ENCODE assay signal across 1 cellular context in the genomic region with DNA sequence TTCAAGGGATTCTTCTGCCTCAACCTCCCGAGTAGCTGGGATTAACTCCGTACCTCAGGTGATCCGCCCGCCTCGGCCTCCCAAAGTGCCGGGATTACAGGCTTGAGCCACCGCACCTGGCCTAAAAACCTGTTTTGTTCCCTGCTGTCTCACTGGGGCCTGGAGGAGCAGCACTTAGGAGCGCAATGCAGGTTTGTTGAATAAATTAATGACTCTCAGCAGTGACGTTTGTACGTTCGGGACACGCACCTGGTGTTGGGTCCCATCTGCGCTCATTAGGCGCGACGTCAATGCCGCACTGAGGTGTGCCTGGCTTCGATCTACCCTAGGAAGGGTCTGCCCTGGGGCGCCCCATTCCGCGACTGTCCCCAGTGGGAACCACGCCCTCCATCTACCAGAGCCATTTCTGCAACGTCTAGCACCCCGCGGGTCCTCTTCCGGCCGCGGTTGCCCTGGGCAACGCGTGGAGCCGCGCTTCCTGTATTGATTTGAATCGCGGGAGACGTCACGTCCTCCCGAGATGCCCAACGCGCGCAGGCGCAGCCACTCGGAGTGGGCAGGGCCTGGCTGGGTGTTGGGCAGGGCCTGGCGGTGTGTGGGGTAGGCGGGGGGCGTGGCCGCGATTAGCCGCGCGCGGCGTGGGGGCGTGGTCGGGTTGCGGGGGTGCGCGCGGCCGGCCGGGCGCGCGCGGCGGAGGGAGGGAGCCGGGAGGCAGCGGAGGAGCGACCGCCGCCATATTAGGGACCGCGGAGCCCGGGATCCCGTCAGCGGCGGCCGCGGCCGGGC.
TF ChIP-seq lines count a peak whose summit lies in the region.

A gene (plus strand): TSS at position 714 of the 786 bp plus-strand sequence. CDS start 16,679 bp downstream, outside the sequence.

TF ChIP-seq in H1, 55 proteins besides CTCF, POLR2A, EP300 and RAD21 (continued from another document):
- TF ChIP-seq CTBP2 (IDR thresholded peaks at IDR 0.05; ENCODE audit: borderline replicate concordance, insufficient read depth, insufficient read length, low read length): no peak
- peak; percentile 41; the same call in 1 of the 2 replicates for TF ChIP-seq EGR1 (IDR thresholded peaks at IDR 0.05; ENCODE audit: borderline replicate concordance, low read depth, low read length)
- no peak for TF ChIP-seq CBX8 (IDR thresholded peaks at IDR 0.05; ENCODE audit: borderline replicate concordance, low read depth, low read length)
- no peak for TF ChIP-seq POU5F1 (IDR thresholded peaks at IDR 0.05; ENCODE audit: low read depth, low read length)
- TF ChIP-seq KDM1A (IDR thresholded peaks at IDR 0.05; ENCODE audit: borderline replicate concordance, low read length): no peak
- peak; percentile 84 for TF ChIP-seq NRF1 (IDR thresholded peaks at IDR 0.05; ENCODE audit: low read depth, low read length)
- TF ChIP-seq TBP (IDR thresholded peaks at IDR 0.05; ENCODE audit: low read depth, low read length): peak; percentile 49
- TF ChIP-seq ZNF274 (IDR thresholded peaks at IDR 0.05; ENCODE audit: borderline replicate concordance, extremely low read depth, low read length): no peak
- no peak for TF ChIP-seq EZH2 (IDR thresholded peaks at IDR 0.05; ENCODE audit: low read depth, low read length, severe bottlenecking)
- no peak for TF ChIP-seq GABPA (IDR thresholded peaks at IDR 0.05; ENCODE audit: borderline replicate concordance, insufficient read depth, low read length)
- TF ChIP-seq TEAD4 (IDR thresholded peaks at IDR 0.05; ENCODE audit: low read depth, low read length): no peak; the same call in 1 of the 2 replicates
- no peak for TF ChIP-seq SIX5 (IDR thresholded peaks at IDR 0.05; ENCODE audit: low read depth, low read length)
- TF ChIP-seq SRF (IDR thresholded peaks at IDR 0.05; ENCODE audit: low read depth, low read length): no peak
- TF ChIP-seq RFX5 (IDR thresholded peaks at IDR 0.05; ENCODE audit: borderline replicate concordance, low read depth, low read length): no peak
- no peak for TF ChIP-seq SP4 (IDR thresholded peaks at IDR 0.05; ENCODE audit: low read length)
- TF ChIP-seq, protein P1, sequence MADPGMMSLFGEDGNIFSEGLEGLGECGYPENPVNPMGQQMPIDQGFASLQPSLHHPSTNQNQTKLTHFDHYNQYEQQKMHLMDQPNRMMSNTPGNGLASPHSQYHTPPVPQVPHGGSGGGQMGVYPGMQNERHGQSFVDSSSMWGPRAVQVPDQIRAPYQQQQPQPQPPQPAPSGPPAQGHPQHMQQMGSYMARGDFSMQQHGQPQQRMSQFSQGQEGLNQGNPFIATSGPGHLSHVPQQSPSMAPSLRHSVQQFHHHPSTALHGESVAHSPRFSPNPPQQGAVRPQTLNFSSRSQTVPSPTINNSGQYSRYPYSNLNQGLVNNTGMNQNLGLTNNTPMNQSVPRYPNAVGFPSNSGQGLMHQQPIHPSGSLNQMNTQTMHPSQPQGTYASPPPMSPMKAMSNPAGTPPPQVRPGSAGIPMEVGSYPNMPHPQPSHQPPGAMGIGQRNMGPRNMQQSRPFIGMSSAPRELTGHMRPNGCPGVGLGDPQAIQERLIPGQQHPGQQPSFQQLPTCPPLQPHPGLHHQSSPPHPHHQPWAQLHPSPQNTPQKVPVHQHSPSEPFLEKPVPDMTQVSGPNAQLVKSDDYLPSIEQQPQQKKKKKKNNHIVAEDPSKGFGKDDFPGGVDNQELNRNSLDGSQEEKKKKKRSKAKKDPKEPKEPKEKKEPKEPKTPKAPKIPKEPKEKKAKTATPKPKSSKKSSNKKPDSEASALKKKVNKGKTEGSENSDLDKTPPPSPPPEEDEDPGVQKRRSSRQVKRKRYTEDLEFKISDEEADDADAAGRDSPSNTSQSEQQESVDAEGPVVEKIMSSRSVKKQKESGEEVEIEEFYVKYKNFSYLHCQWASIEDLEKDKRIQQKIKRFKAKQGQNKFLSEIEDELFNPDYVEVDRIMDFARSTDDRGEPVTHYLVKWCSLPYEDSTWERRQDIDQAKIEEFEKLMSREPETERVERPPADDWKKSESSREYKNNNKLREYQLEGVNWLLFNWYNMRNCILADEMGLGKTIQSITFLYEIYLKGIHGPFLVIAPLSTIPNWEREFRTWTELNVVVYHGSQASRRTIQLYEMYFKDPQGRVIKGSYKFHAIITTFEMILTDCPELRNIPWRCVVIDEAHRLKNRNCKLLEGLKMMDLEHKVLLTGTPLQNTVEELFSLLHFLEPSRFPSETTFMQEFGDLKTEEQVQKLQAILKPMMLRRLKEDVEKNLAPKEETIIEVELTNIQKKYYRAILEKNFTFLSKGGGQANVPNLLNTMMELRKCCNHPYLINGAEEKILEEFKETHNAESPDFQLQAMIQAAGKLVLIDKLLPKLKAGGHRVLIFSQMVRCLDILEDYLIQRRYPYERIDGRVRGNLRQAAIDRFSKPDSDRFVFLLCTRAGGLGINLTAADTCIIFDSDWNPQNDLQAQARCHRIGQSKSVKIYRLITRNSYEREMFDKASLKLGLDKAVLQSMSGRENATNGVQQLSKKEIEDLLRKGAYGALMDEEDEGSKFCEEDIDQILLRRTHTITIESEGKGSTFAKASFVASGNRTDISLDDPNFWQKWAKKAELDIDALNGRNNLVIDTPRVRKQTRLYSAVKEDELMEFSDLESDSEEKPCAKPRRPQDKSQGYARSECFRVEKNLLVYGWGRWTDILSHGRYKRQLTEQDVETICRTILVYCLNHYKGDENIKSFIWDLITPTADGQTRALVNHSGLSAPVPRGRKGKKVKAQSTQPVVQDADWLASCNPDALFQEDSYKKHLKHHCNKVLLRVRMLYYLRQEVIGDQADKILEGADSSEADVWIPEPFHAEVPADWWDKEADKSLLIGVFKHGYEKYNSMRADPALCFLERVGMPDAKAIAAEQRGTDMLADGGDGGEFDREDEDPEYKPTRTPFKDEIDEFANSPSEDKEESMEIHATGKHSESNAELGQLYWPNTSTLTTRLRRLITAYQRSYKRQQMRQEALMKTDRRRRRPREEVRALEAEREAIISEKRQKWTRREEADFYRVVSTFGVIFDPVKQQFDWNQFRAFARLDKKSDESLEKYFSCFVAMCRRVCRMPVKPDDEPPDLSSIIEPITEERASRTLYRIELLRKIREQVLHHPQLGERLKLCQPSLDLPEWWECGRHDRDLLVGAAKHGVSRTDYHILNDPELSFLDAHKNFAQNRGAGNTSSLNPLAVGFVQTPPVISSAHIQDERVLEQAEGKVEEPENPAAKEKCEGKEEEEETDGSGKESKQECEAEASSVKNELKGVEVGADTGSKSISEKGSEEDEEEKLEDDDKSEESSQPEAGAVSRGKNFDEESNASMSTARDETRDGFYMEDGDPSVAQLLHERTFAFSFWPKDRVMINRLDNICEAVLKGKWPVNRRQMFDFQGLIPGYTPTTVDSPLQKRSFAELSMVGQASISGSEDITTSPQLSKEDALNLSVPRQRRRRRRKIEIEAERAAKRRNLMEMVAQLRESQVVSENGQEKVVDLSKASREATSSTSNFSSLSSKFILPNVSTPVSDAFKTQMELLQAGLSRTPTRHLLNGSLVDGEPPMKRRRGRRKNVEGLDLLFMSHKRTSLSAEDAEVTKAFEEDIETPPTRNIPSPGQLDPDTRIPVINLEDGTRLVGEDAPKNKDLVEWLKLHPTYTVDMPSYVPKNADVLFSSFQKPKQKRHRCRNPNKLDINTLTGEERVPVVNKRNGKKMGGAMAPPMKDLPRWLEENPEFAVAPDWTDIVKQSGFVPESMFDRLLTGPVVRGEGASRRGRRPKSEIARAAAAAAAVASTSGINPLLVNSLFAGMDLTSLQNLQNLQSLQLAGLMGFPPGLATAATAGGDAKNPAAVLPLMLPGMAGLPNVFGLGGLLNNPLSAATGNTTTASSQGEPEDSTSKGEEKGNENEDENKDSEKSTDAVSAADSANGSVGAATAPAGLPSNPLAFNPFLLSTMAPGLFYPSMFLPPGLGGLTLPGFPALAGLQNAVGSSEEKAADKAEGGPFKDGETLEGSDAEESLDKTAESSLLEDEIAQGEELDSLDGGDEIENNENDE (IDR thresholded peaks at IDR 0.05; ENCODE audit: insufficient replicate concordance, low read length): no peak
- TF ChIP-seq, protein P2, sequence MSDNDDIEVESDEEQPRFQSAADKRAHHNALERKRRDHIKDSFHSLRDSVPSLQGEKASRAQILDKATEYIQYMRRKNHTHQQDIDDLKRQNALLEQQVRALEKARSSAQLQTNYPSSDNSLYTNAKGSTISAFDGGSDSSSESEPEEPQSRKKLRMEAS (IDR thresholded peaks at IDR 0.05): no peak; the same call in 1 of the 2 replicates
- no peak for TF ChIP-seq NANOG (IDR thresholded peaks at IDR 0.05; ENCODE audit: insufficient read depth, low read depth, low read length, poor library complexity, severe bottlenecking)
- TF ChIP-seq JUND (IDR thresholded peaks at IDR 0.05; ENCODE audit: low read length): no peak; the same call in 1 of the 2 replicates
- no peak for TF ChIP-seq JUN (IDR thresholded peaks at IDR 0.05; ENCODE audit: low read depth, low read length)
- peak; percentile 28; the same call in 1 of the 2 replicates for TF ChIP-seq PHF8 (conservative IDR thresholded peaks at IDR 0.05; ENCODE audit: low read depth, low read length)
- TF ChIP-seq TCF12 (IDR thresholded peaks at IDR 0.05; ENCODE audit: low read depth, low read length): peak; percentile 88
- 0 out of 2 replicates have a peak, but pooled peaks have one; percentile 28 for TF ChIP-seq FOSL1 (IDR thresholded peaks at IDR 0.05; ENCODE audit: insufficient read depth, low read depth, low read length)
- no peak for TF ChIP-seq RNF2 (IDR thresholded peaks at IDR 0.05; ENCODE audit: borderline replicate concordance, low read depth, low read length, missing control alignments, poor library complexity, severe bottlenecking)
- TF ChIP-seq SP2 (IDR thresholded peaks at IDR 0.05; ENCODE audit: low read length): no peak
- TF ChIP-seq SIRT6 (IDR thresholded peaks at IDR 0.05; ENCODE audit: low read length): no peak
- TF ChIP-seq, protein P3, sequence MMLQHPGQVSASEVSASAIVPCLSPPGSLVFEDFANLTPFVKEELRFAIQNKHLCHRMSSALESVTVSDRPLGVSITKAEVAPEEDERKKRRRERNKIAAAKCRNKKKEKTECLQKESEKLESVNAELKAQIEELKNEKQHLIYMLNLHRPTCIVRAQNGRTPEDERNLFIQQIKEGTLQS (IDR thresholded peaks at IDR 0.05; ENCODE audit: insufficient read depth, low read depth, low read length): no peak
- TF ChIP-seq CREB1 (IDR thresholded peaks at IDR 0.05): peak; percentile 91
- peak; percentile 41; the same call in 1 of the 2 replicates for TF ChIP-seq SP1 (IDR thresholded peaks at IDR 0.05; ENCODE audit: low read depth, low read length)
- no peak; the same call in 1 of the 2 replicates for TF ChIP-seq KDM5A (IDR thresholded peaks at IDR 0.05; ENCODE audit: low read length)
- peak; percentile 61; the same call in 1 of the 2 replicates for TF ChIP-seq SUZ12 (IDR thresholded peaks at IDR 0.05; ENCODE audit: low read length)
- TF ChIP-seq BRCA1 (IDR thresholded peaks at IDR 0.05; ENCODE audit: low read depth, low read length): no peak
- peak; percentile 57; the same call in 1 of the 2 replicates for TF ChIP-seq RBBP5 (IDR thresholded peaks at IDR 0.05; ENCODE audit: borderline replicate concordance, low read depth, low read length)
- no peak for TF ChIP-seq GTF2F1 (IDR thresholded peaks at IDR 0.05; ENCODE audit: borderline replicate concordance, low read depth, low read length)
- peak; percentile 42 for TF ChIP-seq TAF7 (optimal IDR thresholded peaks at IDR 0.05; ENCODE audit: borderline replicate concordance, low read depth, low read length)
- peak; percentile 91 for TF ChIP-seq BACH1 (IDR thresholded peaks at IDR 0.05; ENCODE audit: low read length)
- TF ChIP-seq, protein P4, sequence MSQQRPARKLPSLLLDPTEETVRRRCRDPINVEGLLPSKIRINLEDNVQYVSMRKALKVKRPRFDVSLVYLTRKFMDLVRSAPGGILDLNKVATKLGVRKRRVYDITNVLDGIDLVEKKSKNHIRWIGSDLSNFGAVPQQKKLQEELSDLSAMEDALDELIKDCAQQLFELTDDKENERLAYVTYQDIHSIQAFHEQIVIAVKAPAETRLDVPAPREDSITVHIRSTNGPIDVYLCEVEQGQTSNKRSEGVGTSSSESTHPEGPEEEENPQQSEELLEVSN (IDR thresholded peaks at IDR 0.05): peak; percentile 61; the same call in 1 of the 2 replicates
- TF ChIP-seq ASH2L (IDR thresholded peaks at IDR 0.05; ENCODE audit: low read length): no peak
- TF ChIP-seq CBX5 (IDR thresholded peaks at IDR 0.05; ENCODE audit: low read depth, low read length): no peak
- TF ChIP-seq TAF1 (IDR thresholded peaks at IDR 0.05; ENCODE audit: low read depth, low read length): peak; percentile 39; the same call in 1 of the 2 replicates
- no peak for TF ChIP-seq CEBPB (IDR thresholded peaks at IDR 0.05; ENCODE audit: low read depth, low read length)
- TF ChIP-seq KDM4A (IDR thresholded peaks at IDR 0.05; ENCODE audit: low read depth, low read length, severe bottlenecking): peak; percentile 30
- no peak for TF ChIP-seq MAFK (IDR thresholded peaks at IDR 0.05; ENCODE audit: low read depth, low read length)
- TF ChIP-seq RXRA (IDR thresholded peaks at IDR 0.05; ENCODE audit: insufficient read depth, low read depth, low read length): no peak
- no peak for TF ChIP-seq CHD2 (IDR thresholded peaks at IDR 0.05; ENCODE audit: low read length)
- TF ChIP-seq, protein P5, sequence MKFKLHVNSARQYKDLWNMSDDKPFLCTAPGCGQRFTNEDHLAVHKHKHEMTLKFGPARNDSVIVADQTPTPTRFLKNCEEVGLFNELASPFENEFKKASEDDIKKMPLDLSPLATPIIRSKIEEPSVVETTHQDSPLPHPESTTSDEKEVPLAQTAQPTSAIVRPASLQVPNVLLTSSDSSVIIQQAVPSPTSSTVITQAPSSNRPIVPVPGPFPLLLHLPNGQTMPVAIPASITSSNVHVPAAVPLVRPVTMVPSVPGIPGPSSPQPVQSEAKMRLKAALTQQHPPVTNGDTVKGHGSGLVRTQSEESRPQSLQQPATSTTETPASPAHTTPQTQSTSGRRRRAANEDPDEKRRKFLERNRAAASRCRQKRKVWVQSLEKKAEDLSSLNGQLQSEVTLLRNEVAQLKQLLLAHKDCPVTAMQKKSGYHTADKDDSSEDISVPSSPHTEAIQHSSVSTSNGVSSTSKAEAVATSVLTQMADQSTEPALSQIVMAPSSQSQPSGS (IDR thresholded peaks at IDR 0.05; ENCODE audit: low read length): no peak
- TF ChIP-seq CHD1 (IDR thresholded peaks at IDR 0.05; ENCODE audit: low read depth, low read length): no peak
- TF ChIP-seq HDAC2 (IDR thresholded peaks at IDR 0.05; ENCODE audit: borderline replicate concordance in 1 of 2, low read depth in 2 of 2, low read length in 2 of 2): peak; percentile 93 to 97
- TF ChIP-seq, protein P6, sequence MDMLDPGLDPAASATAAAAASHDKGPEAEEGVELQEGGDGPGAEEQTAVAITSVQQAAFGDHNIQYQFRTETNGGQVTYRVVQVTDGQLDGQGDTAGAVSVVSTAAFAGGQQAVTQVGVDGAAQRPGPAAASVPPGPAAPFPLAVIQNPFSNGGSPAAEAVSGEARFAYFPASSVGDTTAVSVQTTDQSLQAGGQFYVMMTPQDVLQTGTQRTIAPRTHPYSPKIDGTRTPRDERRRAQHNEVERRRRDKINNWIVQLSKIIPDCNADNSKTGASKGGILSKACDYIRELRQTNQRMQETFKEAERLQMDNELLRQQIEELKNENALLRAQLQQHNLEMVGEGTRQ (IDR thresholded peaks at IDR 0.05; ENCODE audit: low read length): no peak
- peak; percentile 91; the same call in 1 of the 2 replicates for TF ChIP-seq YY1 (IDR thresholded peaks at IDR 0.05; ENCODE audit: low read depth, low read length)
- peak; percentile 59; the same call in 1 of the 2 replicates for TF ChIP-seq POLR2AphosphoS5 (IDR thresholded peaks at IDR 0.05; ENCODE audit: low read depth, low read length)
- no peak for TF ChIP-seq HDAC6 (IDR thresholded peaks at IDR 0.05; ENCODE audit: low read depth, low read length)
- peak; percentile 83 to 92; a peak in 3 of 4 replicates for TF ChIP-seq SIN3A (conservative IDR thresholded peaks at IDR 0.05 in 1 of 2, IDR thresholded peaks at IDR 0.05 in 1 of 2; ENCODE audit: low read depth in 1 of 2, low read length in 2 of 2)
- TF ChIP-seq SAP30 (IDR thresholded peaks at IDR 0.05; ENCODE audit: insufficient read depth, insufficient replicate concordance, low read length): peak; percentile 96
